Comparison of ENCODE assay signal across 1 cellular context in genomic region chr4:100299441-100299840, GRCh38.
TF ChIP-seq lines count a peak whose summit lies in the region.

No MANE protein-coding gene starts in this region.

TF ChIP-seq in PFSK-1, 5 proteins besides CTCF, POLR2A, EP300 and RAD21 (continued from another document):
- no peak for TF ChIP-seq REST (IDR thresholded peaks at IDR 0.05; ENCODE audit: insufficient read depth in 1 of 2, low read depth in 2 of 2, low read length in 2 of 2)
